Comparison of ENCODE assay signal across 9 cellular contexts in the genomic region with DNA sequence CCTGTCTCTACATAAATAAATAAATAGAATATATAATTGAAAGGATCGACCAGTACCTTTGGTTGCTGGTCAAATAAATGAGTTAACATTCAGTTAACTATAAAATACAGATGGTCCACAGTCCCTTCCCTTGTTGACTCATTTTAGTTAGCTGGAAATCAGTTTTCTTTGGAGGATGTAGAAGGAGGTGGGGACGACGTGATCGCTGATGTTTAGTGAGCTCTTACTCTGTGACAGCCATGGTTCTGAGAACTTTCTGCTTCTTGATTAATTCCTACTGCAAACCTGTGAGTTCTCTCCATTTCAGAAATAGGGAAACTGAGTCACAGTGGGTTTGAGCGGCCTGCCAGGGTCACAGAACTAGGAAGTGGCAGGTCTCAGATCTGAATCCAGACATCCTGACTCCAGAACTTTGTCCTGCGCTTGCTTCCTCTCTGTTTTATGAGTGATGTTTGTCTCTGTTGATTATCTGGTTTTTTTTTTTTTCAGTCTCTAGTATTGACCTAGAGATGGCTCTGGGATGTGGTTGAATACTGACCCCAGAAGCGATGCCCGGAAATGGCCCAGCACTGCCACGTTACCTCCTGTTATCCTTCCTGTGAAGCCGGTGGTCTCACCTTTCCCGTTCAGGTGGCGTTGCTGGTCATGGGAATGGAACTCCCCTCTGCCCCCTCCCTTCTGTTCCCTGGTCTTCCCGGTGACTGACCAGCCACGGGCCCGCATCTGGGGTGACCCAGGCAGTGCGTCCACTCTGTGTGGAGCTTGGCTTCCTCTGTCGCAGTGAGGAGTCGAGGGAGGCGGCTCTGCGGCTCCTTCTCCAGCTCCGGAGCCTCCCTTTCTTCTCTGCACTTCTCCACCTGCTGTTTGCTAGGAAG. TPM values are rescaled to one million over a fixed set of nuclear protein-coding genes. Genes with fewer than 3 reads are reported as not detected.
DNase-seq lines count a peak whose midpoint lies in the region; ATAC-seq and TF ChIP-seq lines count a peak whose summit lies in the region.
"Had no signal": no experiment of that assay in that cellular context is flagged by ENCODE, and none has a peak within 500 bp of the region (broad histone marks: within the 10 kb centered on the region; RNA-seq: fewer than 3 reads in every experiment).

No MANE protein-coding gene starts in this region.

- H3K9me3 Mint-ChIP-seq in activated naive CD4-positive, alpha-beta T cell treated with anti-CD3 and anti-CD28 coated beads for 36 hours: no peaks in the 10 kb centered on the region

- TF ChIP-seq EP300 in suprapubic skin (IDR thresholded peaks at IDR 0.05): no peak

- H3K27me3 Mint-ChIP-seq in activated naive CD4-positive, alpha-beta T cell treated with anti-CD3 and anti-CD28 coated beads for 36 hours (ENCODE audit: low read depth): no peaks in the 10 kb centered on the region

- H3K27ac ChIP-seq in HUES6 (ENCODE audit: low read depth, low read length) (peak overlapping the region; percentile 69; the same call in 1 of the 2 replicates), lower lobe of right lung (peak overlapping the region; percentile 73), suprapubic skin (peak overlapping the region; percentile 42)

- DNase-seq in choroid plexus epithelial cell (ENCODE audit: low read depth) (no peak), lower lobe of right lung (no peak), suprapubic skin (ENCODE audit: low spot score in 2 of 2) (no peak)
- DNase-seq in activated naive CD4-positive, alpha-beta T cell treated with anti-CD3 and anti-CD28 coated beads for 36 hours: no peak

- intact Hi-C loops in lower lobe of right lung (cut with DNase I): no loop called here
- intact Hi-C loops in activated naive CD4-positive, alpha-beta T cell treated with anti-CD3 and anti-CD28 coated beads for 36 hours (cut with micrococcal nuclease): no loop called here

- ATAC-seq in lower lobe of right lung (peak in 1 of 2 donors; percentile 35), GM18505 (IDR thresholded peaks at IDR 0.05; ENCODE audit: unreplicated experiment) (no peak), HG02852 (IDR thresholded peaks at IDR 0.05; ENCODE audit: unreplicated experiment) (no peak), GM18909 (IDR thresholded peaks at IDR 0.05; ENCODE audit: poor library complexity, unreplicated experiment) (no peak)

- no peak overlapping the region for H3K4me3 Mint-ChIP-seq in activated naive CD4-positive, alpha-beta T cell treated with anti-CD3 and anti-CD28 coated beads for 36 hours
- H3K4me3 Mint-ChIP-seq: activated naive CD8-positive, alpha-beta T cell had no signal

- no peaks in the 10 kb centered on the region for H3K36me3 Mint-ChIP-seq in activated naive CD4-positive, alpha-beta T cell treated with anti-CD3 and anti-CD28 coated beads for 36 hours (ENCODE audit: low read depth)
- H3K36me3 Mint-ChIP-seq: activated naive CD8-positive, alpha-beta T cell had no signal

- peak overlapping the region; percentile 71 for H3K9ac ChIP-seq in HUES6 (ENCODE audit: low read length)

- no peak overlapping the region; the same call in 1 of the 2 replicates for H3K4me3 ChIP-seq in HUES6 (ENCODE audit: low read depth, low read length)
- H3K4me3 ChIP-seq in choroid plexus epithelial cell (ENCODE audit: low read depth, low read length): peak overlapping the region; percentile 35
- H3K4me3 ChIP-seq in lower lobe of right lung: peak overlapping the region; percentile 21
- peak overlapping the region; percentile 23 for H3K4me3 ChIP-seq in suprapubic skin

- H3K27me3 ChIP-seq in HUES6 (ENCODE audit: control insufficient read depth, insufficient read depth, low read length) (no peaks in the 10 kb centered on the region), lower lobe of right lung (ENCODE audit: low read depth) (no peaks in the 10 kb centered on the region), suprapubic skin (no peaks in the 10 kb centered on the region)

- H3K9me3 ChIP-seq in HUES6 (ENCODE audit: control insufficient read depth, insufficient read depth, low read depth, low read length): no peaks in the 10 kb centered on the region
- H3K9me3 ChIP-seq in lower lobe of right lung: no peaks in the 10 kb centered on the region
- H3K9me3 ChIP-seq in suprapubic skin: no peaks in the 10 kb centered on the region

- H3K4me1 Mint-ChIP-seq in activated naive CD4-positive, alpha-beta T cell treated with anti-CD3 and anti-CD28 coated beads for 36 hours (ENCODE audit: low read depth): no peaks in the 10 kb centered on the region

- CTCF ChIA-PET in activated naive CD4-positive, alpha-beta T cell treated with anti-CD3 and anti-CD28 coated beads for 36 hours (lab: Charles Lee): interaction anchor here (0.9 kb wide), 1 partner anchor 22 kb away, joined by 3 read pairs; no protein-coding TSS in a partner anchor

- TF ChIP-seq CTCF in choroid plexus epithelial cell (conservative IDR thresholded peaks at IDR 0.05; ENCODE audit: low read depth, low read length) (no peak), lower lobe of right lung (IDR thresholded peaks at IDR 0.05) (no peak), suprapubic skin (IDR thresholded peaks at IDR 0.05) (no peak)

- H3K4me1 ChIP-seq in HUES6 (ENCODE audit: control insufficient read depth, insufficient read depth, low read length) (peaks cover 32% of the 10 kb centered on the region), lower lobe of right lung (peaks cover 22% of the 10 kb centered on the region), suprapubic skin (peaks cover 27% of the 10 kb centered on the region)

- H3K27ac Mint-ChIP-seq in activated naive CD4-positive, alpha-beta T cell treated with anti-CD3 and anti-CD28 coated beads for 36 hours: no peak overlapping the region
- H3K27ac Mint-ChIP-seq: activated naive CD8-positive, alpha-beta T cell had no signal

- TF ChIP-seq POLR2A in suprapubic skin (IDR thresholded peaks at IDR 0.05): no peak
- no peak for TF ChIP-seq POLR2A in GM18505 (IDR thresholded peaks at IDR 0.05; ENCODE audit: borderline replicate concordance, extremely low read depth, insufficient read depth, insufficient read length)

- no peaks in the 10 kb centered on the region for H3K36me3 ChIP-seq in HUES6 (ENCODE audit: control insufficient read depth, insufficient read depth, low read length)
- H3K36me3 ChIP-seq in lower lobe of right lung: no peaks in the 10 kb centered on the region
- H3K36me3 ChIP-seq in suprapubic skin: no peaks in the 10 kb centered on the region

- 51% methylated on average over 21 of the region's 21 CpGs for WGBS in suprapubic skin

RNA-seq across cellular contexts. Expression of gene SYNM, which starts 18.2 kb away (rescaled TPM):
- total RNA-seq in lower lobe of right lung (26.8 TPM), suprapubic skin (10 to 100 TPM in 2 of 4 donors, 1 to 10 TPM in 2; 6.7 to 20.3 (median 10.7) TPM)
- total RNA-seq in activated naive CD4-positive, alpha-beta T cell treated with anti-CD3 and anti-CD28 coated beads for 36 hours: 1 to 10 TPM; 1.3 to 1.4 TPM
